1 cellular context compared by ENCODE assay signal in the genomic region with DNA sequence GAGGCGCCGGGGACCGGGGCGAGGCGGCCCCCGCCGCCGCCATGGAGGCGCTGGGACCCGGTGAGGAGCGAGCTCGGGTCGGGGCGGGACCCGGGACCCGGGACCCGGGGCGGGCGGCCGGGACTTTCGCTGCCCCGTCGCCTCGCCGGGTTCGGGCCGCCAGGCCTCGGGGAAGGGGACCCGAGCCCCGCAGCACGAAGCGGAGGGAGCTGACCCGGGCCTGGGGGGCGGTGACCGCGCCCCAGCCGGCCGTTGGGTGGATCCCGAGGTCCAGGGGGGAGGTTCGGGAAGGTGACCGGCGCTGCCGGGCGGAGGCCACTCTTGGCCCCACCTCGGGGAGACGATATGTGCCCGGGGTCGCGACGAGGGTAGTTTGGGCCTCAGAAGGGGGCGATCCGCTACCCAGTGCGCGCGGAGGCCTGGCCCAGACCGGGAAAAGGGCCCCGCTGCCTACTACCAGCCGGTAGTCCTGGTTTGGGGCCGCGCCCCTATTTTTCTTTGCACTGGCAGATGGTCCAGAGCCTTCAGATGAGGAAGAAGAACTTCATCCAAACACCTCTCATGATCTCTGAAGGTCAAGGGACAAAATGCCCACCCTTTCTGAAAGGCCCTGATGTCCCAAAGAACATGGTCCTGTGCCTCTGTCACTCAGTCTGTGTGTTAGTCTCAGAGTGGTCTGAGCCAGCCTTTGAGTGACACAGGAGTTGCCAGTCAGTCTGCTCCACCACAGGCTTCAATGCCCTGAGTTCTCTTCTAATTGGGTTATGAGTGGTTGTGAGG.
TF ChIP-seq lines count a peak whose summit lies in the region.

No MANE protein-coding gene starts in this region.

TF ChIP-seq in HEK293, 187 proteins besides CTCF, POLR2A, EP300 and RAD21 (continued from another document):
- TF ChIP-seq, protein P1, sequence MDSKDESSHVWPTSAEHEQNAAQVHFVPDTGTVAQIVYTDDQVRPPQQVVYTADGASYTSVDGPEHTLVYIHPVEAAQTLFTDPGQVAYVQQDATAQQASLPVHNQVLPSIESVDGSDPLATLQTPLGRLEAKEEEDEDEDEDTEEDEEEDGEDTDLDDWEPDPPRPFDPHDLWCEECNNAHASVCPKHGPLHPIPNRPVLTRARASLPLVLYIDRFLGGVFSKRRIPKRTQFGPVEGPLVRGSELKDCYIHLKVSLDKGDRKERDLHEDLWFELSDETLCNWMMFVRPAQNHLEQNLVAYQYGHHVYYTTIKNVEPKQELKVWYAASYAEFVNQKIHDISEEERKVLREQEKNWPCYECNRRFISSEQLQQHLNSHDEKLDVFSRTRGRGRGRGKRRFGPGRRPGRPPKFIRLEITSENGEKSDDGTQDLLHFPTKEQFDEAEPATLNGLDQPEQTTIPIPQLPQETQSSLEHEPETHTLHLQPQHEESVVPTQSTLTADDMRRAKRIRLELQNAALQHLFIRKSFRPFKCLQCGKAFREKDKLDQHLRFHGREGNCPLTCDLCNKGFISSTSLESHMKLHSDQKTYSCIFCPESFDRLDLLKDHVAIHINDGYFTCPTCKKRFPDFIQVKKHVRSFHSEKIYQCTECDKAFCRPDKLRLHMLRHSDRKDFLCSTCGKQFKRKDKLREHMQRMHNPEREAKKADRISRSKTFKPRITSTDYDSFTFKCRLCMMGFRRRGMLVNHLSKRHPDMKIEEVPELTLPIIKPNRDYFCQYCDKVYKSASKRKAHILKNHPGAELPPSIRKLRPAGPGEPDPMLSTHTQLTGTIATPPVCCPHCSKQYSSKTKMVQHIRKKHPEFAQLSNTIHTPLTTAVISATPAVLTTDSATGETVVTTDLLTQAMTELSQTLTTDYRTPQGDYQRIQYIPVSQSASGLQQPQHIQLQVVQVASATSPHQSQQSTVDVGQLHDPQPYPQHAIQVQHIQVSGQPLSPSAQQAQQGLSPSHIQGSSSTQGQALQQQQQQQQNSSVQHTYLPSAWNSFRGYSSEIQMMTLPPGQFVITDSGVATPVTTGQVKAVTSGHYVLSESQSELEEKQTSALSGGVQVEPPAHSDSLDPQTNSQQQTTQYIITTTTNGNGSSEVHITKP (tag by site-specific recombination; IDR thresholded peaks at IDR 0.05) = peak; percentile 88
- no peak for TF ChIP-seq GFI1B (tag by site-specific recombination; IDR thresholded peaks at IDR 0.05)
- TF ChIP-seq KLF1 (tag by site-specific recombination; IDR thresholded peaks at IDR 0.05) = peak; percentile 72
- TF ChIP-seq ZNF366 (tag by site-specific recombination; conservative IDR thresholded peaks at IDR 0.05) = no peak
- no peak for TF ChIP-seq ZNF510 (tag by site-specific recombination; IDR thresholded peaks at IDR 0.05; ENCODE audit: insufficient replicate concordance)
- TF ChIP-seq, protein P2, sequence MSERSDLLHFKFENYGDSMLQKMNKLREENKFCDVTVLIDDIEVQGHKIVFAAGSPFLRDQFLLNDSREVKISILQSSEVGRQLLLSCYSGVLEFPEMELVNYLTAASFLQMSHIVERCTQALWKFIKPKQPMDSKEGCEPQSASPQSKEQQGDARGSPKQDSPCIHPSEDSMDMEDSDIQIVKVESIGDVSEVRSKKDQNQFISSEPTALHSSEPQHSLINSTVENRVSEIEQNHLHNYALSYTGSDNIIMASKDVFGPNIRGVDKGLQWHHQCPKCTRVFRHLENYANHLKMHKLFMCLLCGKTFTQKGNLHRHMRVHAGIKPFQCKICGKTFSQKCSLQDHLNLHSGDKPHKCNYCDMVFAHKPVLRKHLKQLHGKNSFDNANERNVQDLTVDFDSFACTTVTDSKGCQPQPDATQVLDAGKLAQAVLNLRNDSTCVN (tag by site-specific recombination; optimal IDR thresholded peaks at IDR 0.05) = peak; percentile 53
- 0 out of 2 replicates have a peak, but pooled peaks have one; percentile 24 for TF ChIP-seq ZNF660 (tag by site-specific recombination; IDR thresholded peaks at IDR 0.05)
- TF ChIP-seq ZNF76 (tag by site-specific recombination; IDR thresholded peaks at IDR 0.05; ENCODE audit: borderline replicate concordance, low read depth) = peak; percentile 37; the same call in 1 of the 2 replicates
- TF ChIP-seq KLF9 (tag by site-specific recombination; IDR thresholded peaks at IDR 0.05; ENCODE audit: low read depth) = peak; percentile 74
- no peak for TF ChIP-seq ZNF24 (tag by site-specific recombination; IDR thresholded peaks at IDR 0.05)
- TF ChIP-seq ZFP69B (tag by site-specific recombination; IDR thresholded peaks at IDR 0.05) = peak; percentile 47; the same call in 1 of the 2 replicates
- TF ChIP-seq, protein P3, sequence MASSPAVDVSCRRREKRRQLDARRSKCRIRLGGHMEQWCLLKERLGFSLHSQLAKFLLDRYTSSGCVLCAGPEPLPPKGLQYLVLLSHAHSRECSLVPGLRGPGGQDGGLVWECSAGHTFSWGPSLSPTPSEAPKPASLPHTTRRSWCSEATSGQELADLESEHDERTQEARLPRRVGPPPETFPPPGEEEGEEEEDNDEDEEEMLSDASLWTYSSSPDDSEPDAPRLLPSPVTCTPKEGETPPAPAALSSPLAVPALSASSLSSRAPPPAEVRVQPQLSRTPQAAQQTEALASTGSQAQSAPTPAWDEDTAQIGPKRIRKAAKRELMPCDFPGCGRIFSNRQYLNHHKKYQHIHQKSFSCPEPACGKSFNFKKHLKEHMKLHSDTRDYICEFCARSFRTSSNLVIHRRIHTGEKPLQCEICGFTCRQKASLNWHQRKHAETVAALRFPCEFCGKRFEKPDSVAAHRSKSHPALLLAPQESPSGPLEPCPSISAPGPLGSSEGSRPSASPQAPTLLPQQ (tag by site-specific recombination; IDR thresholded peaks at IDR 0.05) = peak; percentile 42; the same call in 1 of the 2 replicates
- no peak for TF ChIP-seq ZNF433 (tag by site-specific recombination; IDR thresholded peaks at IDR 0.05; ENCODE audit: low read depth)
- TF ChIP-seq, protein P4, sequence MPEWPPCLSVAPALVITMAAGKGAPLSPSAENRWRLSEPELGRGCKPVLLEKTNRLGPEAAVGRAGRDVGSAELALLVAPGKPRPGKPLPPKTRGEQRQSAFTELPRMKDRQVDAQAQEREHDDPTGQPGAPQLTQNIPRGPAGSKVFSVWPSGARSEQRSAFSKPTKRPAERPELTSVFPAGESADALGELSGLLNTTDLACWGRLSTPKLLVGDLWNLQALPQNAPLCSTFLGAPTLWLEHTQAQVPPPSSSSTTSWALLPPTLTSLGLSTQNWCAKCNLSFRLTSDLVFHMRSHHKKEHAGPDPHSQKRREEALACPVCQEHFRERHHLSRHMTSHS (tag by site-specific recombination; IDR thresholded peaks at IDR 0.05) = no peak
- TF ChIP-seq FEZF1 (tag by site-specific recombination; IDR thresholded peaks at IDR 0.05) = no peak
- TF ChIP-seq, protein P5, sequence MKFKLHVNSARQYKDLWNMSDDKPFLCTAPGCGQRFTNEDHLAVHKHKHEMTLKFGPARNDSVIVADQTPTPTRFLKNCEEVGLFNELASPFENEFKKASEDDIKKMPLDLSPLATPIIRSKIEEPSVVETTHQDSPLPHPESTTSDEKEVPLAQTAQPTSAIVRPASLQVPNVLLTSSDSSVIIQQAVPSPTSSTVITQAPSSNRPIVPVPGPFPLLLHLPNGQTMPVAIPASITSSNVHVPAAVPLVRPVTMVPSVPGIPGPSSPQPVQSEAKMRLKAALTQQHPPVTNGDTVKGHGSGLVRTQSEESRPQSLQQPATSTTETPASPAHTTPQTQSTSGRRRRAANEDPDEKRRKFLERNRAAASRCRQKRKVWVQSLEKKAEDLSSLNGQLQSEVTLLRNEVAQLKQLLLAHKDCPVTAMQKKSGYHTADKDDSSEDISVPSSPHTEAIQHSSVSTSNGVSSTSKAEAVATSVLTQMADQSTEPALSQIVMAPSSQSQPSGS (tag by site-specific recombination; IDR thresholded peaks at IDR 0.05; ENCODE audit: low read depth) = no peak
- 0 out of 2 replicates have a peak, but pooled peaks have one; percentile 37 for TF ChIP-seq YY1 (tag by site-specific recombination; IDR thresholded peaks at IDR 0.05)
- peak; percentile 83; the same call in 1 of the 2 replicates for TF ChIP-seq ZNF600 (tag by site-specific recombination; IDR thresholded peaks at IDR 0.05)
- TF ChIP-seq, protein P6, sequence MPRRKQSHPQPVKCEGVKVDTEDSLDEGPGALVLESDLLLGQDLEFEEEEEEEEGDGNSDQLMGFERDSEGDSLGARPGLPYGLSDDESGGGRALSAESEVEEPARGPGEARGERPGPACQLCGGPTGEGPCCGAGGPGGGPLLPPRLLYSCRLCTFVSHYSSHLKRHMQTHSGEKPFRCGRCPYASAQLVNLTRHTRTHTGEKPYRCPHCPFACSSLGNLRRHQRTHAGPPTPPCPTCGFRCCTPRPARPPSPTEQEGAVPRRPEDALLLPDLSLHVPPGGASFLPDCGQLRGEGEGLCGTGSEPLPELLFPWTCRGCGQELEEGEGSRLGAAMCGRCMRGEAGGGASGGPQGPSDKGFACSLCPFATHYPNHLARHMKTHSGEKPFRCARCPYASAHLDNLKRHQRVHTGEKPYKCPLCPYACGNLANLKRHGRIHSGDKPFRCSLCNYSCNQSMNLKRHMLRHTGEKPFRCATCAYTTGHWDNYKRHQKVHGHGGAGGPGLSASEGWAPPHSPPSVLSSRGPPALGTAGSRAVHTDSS (tag by site-specific recombination; IDR thresholded peaks at IDR 0.05) = 0 out of 2 replicates have a peak, but pooled peaks have one; percentile 14
- no peak for TF ChIP-seq RBAK (tag by site-specific recombination; IDR thresholded peaks at IDR 0.05)
- peak; percentile 21; the same call in 1 of the 2 replicates for TF ChIP-seq ZNF341 (tag by site-specific recombination; IDR thresholded peaks at IDR 0.05; ENCODE audit: low read depth)
- no peak for TF ChIP-seq ZNF169 (tag by site-specific recombination; IDR thresholded peaks at IDR 0.05)
- TF ChIP-seq SP3 (tag by site-specific recombination; IDR thresholded peaks at IDR 0.05) = peak; percentile 60
- TF ChIP-seq, protein P7, sequence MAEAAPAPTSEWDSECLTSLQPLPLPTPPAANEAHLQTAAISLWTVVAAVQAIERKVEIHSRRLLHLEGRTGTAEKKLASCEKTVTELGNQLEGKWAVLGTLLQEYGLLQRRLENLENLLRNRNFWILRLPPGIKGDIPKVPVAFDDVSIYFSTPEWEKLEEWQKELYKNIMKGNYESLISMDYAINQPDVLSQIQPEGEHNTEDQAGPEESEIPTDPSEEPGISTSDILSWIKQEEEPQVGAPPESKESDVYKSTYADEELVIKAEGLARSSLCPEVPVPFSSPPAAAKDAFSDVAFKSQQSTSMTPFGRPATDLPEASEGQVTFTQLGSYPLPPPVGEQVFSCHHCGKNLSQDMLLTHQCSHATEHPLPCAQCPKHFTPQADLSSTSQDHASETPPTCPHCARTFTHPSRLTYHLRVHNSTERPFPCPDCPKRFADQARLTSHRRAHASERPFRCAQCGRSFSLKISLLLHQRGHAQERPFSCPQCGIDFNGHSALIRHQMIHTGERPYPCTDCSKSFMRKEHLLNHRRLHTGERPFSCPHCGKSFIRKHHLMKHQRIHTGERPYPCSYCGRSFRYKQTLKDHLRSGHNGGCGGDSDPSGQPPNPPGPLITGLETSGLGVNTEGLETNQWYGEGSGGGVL (tag by site-specific recombination; IDR thresholded peaks at IDR 0.05) = peak; percentile 11; the same call in 1 of the 2 replicates
- peak; percentile 86 for TF ChIP-seq ZNF335 (tag by site-specific recombination; conservative IDR thresholded peaks at IDR 0.05)
- TF ChIP-seq ZBTB20 (tag by site-specific recombination; IDR thresholded peaks at IDR 0.05) = peak; percentile 90
- TF ChIP-seq, protein P8, sequence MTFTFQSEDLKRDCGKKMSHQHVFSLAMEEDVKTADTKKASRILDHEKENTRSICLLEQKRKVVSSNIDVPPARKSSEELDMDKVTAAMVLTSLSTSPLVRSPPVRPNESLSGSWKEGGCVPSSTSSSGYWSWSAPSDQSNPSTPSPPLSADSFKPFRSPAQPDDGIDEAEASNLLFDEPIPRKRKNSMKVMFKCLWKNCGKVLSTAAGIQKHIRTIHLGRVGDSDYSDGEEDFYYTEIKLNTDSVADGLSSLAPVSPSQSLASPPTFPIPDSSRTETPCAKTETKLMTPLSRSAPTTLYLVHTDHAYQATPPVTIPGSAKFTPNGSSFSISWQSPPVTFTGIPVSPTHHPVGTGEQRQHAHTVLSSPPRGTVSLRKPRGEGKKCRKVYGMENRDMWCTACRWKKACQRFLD (tag by site-specific recombination; IDR thresholded peaks at IDR 0.05) = no peak
- no peak for TF ChIP-seq ZNF529 (tag by site-specific recombination; IDR thresholded peaks at IDR 0.05; ENCODE audit: insufficient replicate concordance)
- TF ChIP-seq KLF8 (tag by site-specific recombination; IDR thresholded peaks at IDR 0.05) = peak; percentile 67
- TF ChIP-seq, protein P9, sequence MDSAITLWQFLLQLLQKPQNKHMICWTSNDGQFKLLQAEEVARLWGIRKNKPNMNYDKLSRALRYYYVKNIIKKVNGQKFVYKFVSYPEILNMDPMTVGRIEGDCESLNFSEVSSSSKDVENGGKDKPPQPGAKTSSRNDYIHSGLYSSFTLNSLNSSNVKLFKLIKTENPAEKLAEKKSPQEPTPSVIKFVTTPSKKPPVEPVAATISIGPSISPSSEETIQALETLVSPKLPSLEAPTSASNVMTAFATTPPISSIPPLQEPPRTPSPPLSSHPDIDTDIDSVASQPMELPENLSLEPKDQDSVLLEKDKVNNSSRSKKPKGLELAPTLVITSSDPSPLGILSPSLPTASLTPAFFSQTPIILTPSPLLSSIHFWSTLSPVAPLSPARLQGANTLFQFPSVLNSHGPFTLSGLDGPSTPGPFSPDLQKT (IDR thresholded peaks at IDR 0.05; ENCODE audit: borderline replicate concordance, low read depth, low read length) = no peak
- TF ChIP-seq, protein P10, sequence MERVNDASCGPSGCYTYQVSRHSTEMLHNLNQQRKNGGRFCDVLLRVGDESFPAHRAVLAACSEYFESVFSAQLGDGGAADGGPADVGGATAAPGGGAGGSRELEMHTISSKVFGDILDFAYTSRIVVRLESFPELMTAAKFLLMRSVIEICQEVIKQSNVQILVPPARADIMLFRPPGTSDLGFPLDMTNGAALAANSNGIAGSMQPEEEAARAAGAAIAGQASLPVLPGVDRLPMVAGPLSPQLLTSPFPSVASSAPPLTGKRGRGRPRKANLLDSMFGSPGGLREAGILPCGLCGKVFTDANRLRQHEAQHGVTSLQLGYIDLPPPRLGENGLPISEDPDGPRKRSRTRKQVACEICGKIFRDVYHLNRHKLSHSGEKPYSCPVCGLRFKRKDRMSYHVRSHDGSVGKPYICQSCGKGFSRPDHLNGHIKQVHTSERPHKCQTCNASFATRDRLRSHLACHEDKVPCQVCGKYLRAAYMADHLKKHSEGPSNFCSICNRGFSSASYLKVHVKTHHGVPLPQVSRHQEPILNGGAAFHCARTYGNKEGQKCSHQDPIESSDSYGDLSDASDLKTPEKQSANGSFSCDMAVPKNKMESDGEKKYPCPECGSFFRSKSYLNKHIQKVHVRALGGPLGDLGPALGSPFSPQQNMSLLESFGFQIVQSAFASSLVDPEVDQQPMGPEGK (tag by site-specific recombination; IDR thresholded peaks at IDR 0.05) = peak; percentile 67
- no peak for TF ChIP-seq ZNF239 (tag by site-specific recombination; IDR thresholded peaks at IDR 0.05)
- 0 out of 2 replicates have a peak, but pooled peaks have one; percentile 45 for TF ChIP-seq KLF16 (tag by site-specific recombination; IDR thresholded peaks at IDR 0.05)
- TF ChIP-seq GLIS2 (tag by site-specific recombination; IDR thresholded peaks at IDR 0.05) = peak; percentile 71
